ENCODE assay signal across 1 cellular context in the genomic region with DNA sequence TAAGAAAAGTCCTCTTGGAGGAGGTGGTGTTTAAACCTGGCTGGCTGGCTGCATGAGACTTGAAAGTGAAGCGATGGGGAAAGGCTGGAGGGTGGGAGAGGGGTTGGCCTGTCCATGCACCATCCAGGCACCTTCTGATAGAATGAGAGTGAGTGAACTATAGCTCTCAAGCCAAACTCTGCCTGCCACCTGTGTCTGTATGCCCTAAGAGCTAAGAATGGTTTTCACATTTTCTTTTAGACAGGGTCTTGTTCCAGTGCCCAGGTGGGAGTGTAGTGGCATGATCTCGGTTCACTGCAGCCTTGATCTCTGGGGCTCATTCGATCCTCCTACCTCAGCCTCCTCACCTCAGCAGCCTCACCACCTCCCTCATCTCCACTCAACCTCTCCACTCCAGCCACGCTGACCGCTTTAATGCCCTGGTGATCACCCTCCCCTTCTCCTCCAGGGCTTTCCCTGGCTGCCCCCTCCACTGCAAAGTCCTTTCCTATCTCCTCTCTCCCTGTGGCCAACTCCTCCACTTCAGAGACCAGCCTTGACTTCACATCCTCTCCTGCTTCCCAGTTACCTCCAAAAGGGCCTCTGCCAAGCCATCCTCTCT.
TF ChIP-seq lines count a peak whose summit lies in the region.

No MANE protein-coding gene starts in this region.

TF ChIP-seq in A549, 52 proteins besides CTCF, POLR2A, EP300 and RAD21 (continued from another document):
- TF ChIP-seq KDM1A (IDR thresholded peaks at IDR 0.05; ENCODE audit: low read depth) (no peak), CBX8 (IDR thresholded peaks at IDR 0.05) (no peak), CHD2 (IDR thresholded peaks at IDR 0.05; ENCODE audit: low read length, partially characterized antibody) (no peak), EHMT2 (IDR thresholded peaks at IDR 0.05; ENCODE audit: low read depth) (no peak), ESRRA (IDR thresholded peaks at IDR 0.05; ENCODE audit: borderline replicate concordance, low read length) (no peak), TFCP2L1 (CRISPR knock-in tag; IDR thresholded peaks at IDR 0.05) (no peak), POLR2AphosphoS2 (conservative IDR thresholded peaks at IDR 0.05; ENCODE audit: low read length) (no peak), HEYL (CRISPR knock-in tag; IDR thresholded peaks at IDR 0.05) (no peak), JUNB (IDR thresholded peaks at IDR 0.05) (no peak), RCOR1 (IDR thresholded peaks at IDR 0.05; ENCODE audit: low read depth, low read length) (no peak), MAFK (IDR thresholded peaks at IDR 0.05; ENCODE audit: partially characterized antibody) (no peak), NFE2L2 (conservative IDR thresholded peaks at IDR 0.05; ENCODE audit: low read length) (no peak)
- TF ChIP-seq, protein P1, sequence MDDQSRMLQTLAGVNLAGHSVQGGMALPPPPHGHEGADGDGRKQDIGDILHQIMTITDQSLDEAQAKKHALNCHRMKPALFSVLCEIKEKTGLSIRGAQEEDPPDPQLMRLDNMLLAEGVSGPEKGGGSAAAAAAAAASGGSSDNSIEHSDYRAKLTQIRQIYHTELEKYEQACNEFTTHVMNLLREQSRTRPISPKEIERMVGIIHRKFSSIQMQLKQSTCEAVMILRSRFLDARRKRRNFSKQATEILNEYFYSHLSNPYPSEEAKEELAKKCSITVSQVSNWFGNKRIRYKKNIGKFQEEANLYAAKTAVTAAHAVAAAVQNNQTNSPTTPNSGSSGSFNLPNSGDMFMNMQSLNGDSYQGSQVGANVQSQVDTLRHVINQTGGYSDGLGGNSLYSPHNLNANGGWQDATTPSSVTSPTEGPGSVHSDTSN (IDR thresholded peaks at IDR 0.05) = no peak
- TF ChIP-seq, protein P2, sequence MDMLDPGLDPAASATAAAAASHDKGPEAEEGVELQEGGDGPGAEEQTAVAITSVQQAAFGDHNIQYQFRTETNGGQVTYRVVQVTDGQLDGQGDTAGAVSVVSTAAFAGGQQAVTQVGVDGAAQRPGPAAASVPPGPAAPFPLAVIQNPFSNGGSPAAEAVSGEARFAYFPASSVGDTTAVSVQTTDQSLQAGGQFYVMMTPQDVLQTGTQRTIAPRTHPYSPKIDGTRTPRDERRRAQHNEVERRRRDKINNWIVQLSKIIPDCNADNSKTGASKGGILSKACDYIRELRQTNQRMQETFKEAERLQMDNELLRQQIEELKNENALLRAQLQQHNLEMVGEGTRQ (IDR thresholded peaks at IDR 0.05) = no peak
- TF ChIP-seq, protein P3, sequence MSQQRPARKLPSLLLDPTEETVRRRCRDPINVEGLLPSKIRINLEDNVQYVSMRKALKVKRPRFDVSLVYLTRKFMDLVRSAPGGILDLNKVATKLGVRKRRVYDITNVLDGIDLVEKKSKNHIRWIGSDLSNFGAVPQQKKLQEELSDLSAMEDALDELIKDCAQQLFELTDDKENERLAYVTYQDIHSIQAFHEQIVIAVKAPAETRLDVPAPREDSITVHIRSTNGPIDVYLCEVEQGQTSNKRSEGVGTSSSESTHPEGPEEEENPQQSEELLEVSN (IDR thresholded peaks at IDR 0.05; ENCODE audit: borderline replicate concordance, low read depth) = no peak
